27 cellular contexts compared by ENCODE assay signal in genomic region chr16:87044031-87044380, GRCh38.
DNase-seq lines count a peak whose midpoint lies in the region; ATAC-seq and TF ChIP-seq lines count a peak whose summit lies in the region.
"Had no signal": no experiment of that assay in that cellular context is flagged by ENCODE, and none has a peak within 500 bp of the region (broad histone marks: within the 10 kb centered on the region; RNA-seq: fewer than 3 reads in every experiment).

No MANE protein-coding gene starts in this region.

- ATAC-seq in stimulated activated naive CD8-positive, alpha-beta T cell treated with anti-CD3 and anti-CD28 coated beads, Interleukin-15, amount 100 ng/mL, for 72 hours: no peak
- ATAC-seq in stimulated activated naive CD8-positive, alpha-beta T cell treated with anti-CD3 and anti-CD28 coated beads, Interleukin-15, Interleukin-2, amounts not matched to agents 100 U/mL and 50 U/mL, for 24 hours: no peak
- no peak for ATAC-seq in natural killer cell treated with Interleukin-12 subunit alpha and Interleukin-12 subunit beta and Interleukin-15 and Interleukin-18, amount 100 ng/mL, for 72 hours
- no peak for ATAC-seq in GM18909 (IDR thresholded peaks at IDR 0.05; ENCODE audit: poor library complexity, unreplicated experiment)
- ATAC-seq: activated CD8-positive, alpha-beta memory T cell treated with anti-CD3 and anti-CD28 coated beads, Interleukin-2, amount 10 ng/mL, durations not matched to agents 7 days and 5 days; activated naive CD4-positive, alpha-beta T cell treated with anti-CD3 and anti-CD28 coated beads, Interleukin-2, amount 50 U/mL, for 72 hours; effector memory CD8-positive, alpha-beta T cell; naive thymus-derived CD8-positive, alpha-beta T cell had no signal

- H3K27me3 Mint-ChIP-seq in stimulated activated naive CD8-positive, alpha-beta T cell treated with anti-CD3 and anti-CD28 coated beads, Interleukin-15, amount 100 ng/mL, for 72 hours: peaks cover 19% of the 10 kb centered on the region
- H3K27me3 Mint-ChIP-seq in brain: peaks cover 4% of the 10 kb centered on the region
- peaks cover 3 to 5% of the 10 kb centered on the region in 2 donors for H3K27me3 Mint-ChIP-seq in natural killer cell treated with Interleukin-12 subunit alpha and Interleukin-12 subunit beta and Interleukin-15 and Interleukin-18, amount 100 ng/mL, for 72 hours

- TF ChIP-seq EP300 in neural cell (conservative IDR thresholded peaks at IDR 0.05; ENCODE audit: poor library complexity, severe bottlenecking): no peak

- no peaks in the 10 kb centered on the region for H3K9me2 ChIP-seq in neural cell (ENCODE audit: insufficient read depth, low read length)

- TF ChIP-seq CTCF in brain (conservative IDR thresholded peaks at IDR 0.05): no peak
- no peak for TF ChIP-seq CTCF in neural cell (IDR thresholded peaks at IDR 0.05; ENCODE audit: poor library complexity, severe bottlenecking)
- TF ChIP-seq CTCF in dorsolateral prefrontal cortex (IDR thresholded peaks at IDR 0.05 in 54 of 56, conservative IDR thresholded peaks at IDR 0.05 in 2 of 56; ENCODE audit: low read depth in 1 of 56, partially characterized antibody in 56 of 56): no peak

- H3K4me1 Mint-ChIP-seq in stimulated activated naive CD8-positive, alpha-beta T cell treated with anti-CD3 and anti-CD28 coated beads, Interleukin-15, amount 100 ng/mL, for 72 hours: peaks cover 4% of the 10 kb centered on the region
- H3K4me1 Mint-ChIP-seq in brain: peaks cover 37% of the 10 kb centered on the region
- H3K4me1 Mint-ChIP-seq in natural killer cell treated with Interleukin-12 subunit alpha and Interleukin-12 subunit beta and Interleukin-15 and Interleukin-18, amount 100 ng/mL, for 72 hours (ENCODE audit: low read depth in 2 of 2): no peaks in the 10 kb centered on the region
- H3K4me1 Mint-ChIP-seq: activated CD8-positive, alpha-beta memory T cell treated with anti-CD3 and anti-CD28 coated beads, Interleukin-2, amount 10 ng/mL, durations not matched to agents 7 days and 5 days; immature natural killer cell had no signal

- no peak overlapping the region for H3K4me2 ChIP-seq in neural cell (ENCODE audit: low read length)

- H4K20me1 ChIP-seq in neural cell (ENCODE audit: insufficient read depth): no peaks in the 10 kb centered on the region

- H3K36me3 ChIP-seq in neural cell (ENCODE audit: insufficient read depth, low read length): no peaks in the 10 kb centered on the region
- H3K36me3 ChIP-seq: BE2C, esophagus squamous epithelium, MG63, prostate gland, upper lobe of right lung, WERI-Rb-1 had no signal

- H3K27ac ChIP-seq in neural cell (ENCODE audit: low read length) (no peak overlapping the region), dorsolateral prefrontal cortex (peak overlapping the region in 1 of 59 donors; percentile 61)
- H3K27ac ChIP-seq: esophagus squamous epithelium, prostate gland, upper lobe of right lung, WERI-Rb-1 had no signal

- TF ChIP-seq RAD21 in neural cell (conservative IDR thresholded peaks at IDR 0.05): no peak

- H3K9me3 ChIP-seq in neural cell (ENCODE audit: low read length): no peaks in the 10 kb centered on the region
- H3K9me3 ChIP-seq: BE2C, Caco-2, esophagus squamous epithelium, MG63, prostate gland, upper lobe of right lung had no signal

- DNase-seq in stimulated activated naive CD8-positive, alpha-beta T cell treated with anti-CD3 and anti-CD28 coated beads, Interleukin-15, amount 100 ng/mL, for 72 hours: no peak
- no peak for DNase-seq in stimulated activated naive CD8-positive, alpha-beta T cell treated with anti-CD3 and anti-CD28 coated beads, Interleukin-15, Interleukin-2, amounts not matched to agents 100 U/mL and 50 U/mL, for 24 hours
- DNase-seq in SW 1271 (lab: John Stamatoyannopoulos, UW) (no peak), dorsolateral prefrontal cortex (no peak)
- no peak for DNase-seq in natural killer cell treated with Interleukin-12 subunit alpha and Interleukin-12 subunit beta and Interleukin-15 and Interleukin-18, amount 100 ng/mL, for 72 hours (ENCODE audit: low spot score)
- DNase-seq: activated CD4-positive, alpha-beta T cell treated with anti-CD3 and anti-CD28 coated beads, Interleukin-2, amount 50 U/mL, for 1 hour; activated CD8-positive, alpha-beta memory T cell treated with anti-CD3 and anti-CD28 coated beads, Interleukin-2, amount 10 ng/mL, durations not matched to agents 7 days and 5 days; BE2C; effector memory CD8-positive, alpha-beta T cell; esophagus squamous epithelium; HFFc6; hippocampal formation; immature natural killer cell; MG63; midbrain; NCI-H2081 treated with DMSO at 0.1 percent for 48 hours; NCI-H345; stimulated activated CD8-positive, alpha-beta memory T cell treated with anti-CD3 and anti-CD28 coated beads, Interleukin-4, amount 100 ng/mL, for 48 hours; upper lobe of right lung; WERI-Rb-1 had no signal

- H3K9me3 Mint-ChIP-seq in stimulated activated naive CD8-positive, alpha-beta T cell treated with anti-CD3 and anti-CD28 coated beads, Interleukin-15, amount 100 ng/mL, for 72 hours: no peaks in the 10 kb centered on the region
- H3K9me3 Mint-ChIP-seq in brain: peaks cover 0 to 3% (median 0%) of the 10 kb centered on the region in 5 experiments
- H3K9me3 Mint-ChIP-seq in natural killer cell treated with Interleukin-12 subunit alpha and Interleukin-12 subunit beta and Interleukin-15 and Interleukin-18, amount 100 ng/mL, for 72 hours: no peaks in the 10 kb centered on the region
- H3K9me3 Mint-ChIP-seq: activated naive CD4-positive, alpha-beta T cell treated with anti-CD3 and anti-CD28 coated beads, Interleukin-2, amount 50 U/mL, for 72 hours; effector memory CD8-positive, alpha-beta T cell; HFFc6; immature natural killer cell; naive thymus-derived CD8-positive, alpha-beta T cell had no signal

- H3K4me3 Mint-ChIP-seq in stimulated activated naive CD8-positive, alpha-beta T cell treated with anti-CD3 and anti-CD28 coated beads, Interleukin-15, amount 100 ng/mL, for 72 hours: no peak overlapping the region
- no peak overlapping the region for H3K4me3 Mint-ChIP-seq in brain
- no peak overlapping the region for H3K4me3 Mint-ChIP-seq in natural killer cell treated with Interleukin-12 subunit alpha and Interleukin-12 subunit beta and Interleukin-15 and Interleukin-18, amount 100 ng/mL, for 72 hours
- H3K4me3 Mint-ChIP-seq: activated CD8-positive, alpha-beta memory T cell treated with anti-CD3 and anti-CD28 coated beads, Interleukin-2, amount 10 ng/mL, durations not matched to agents 7 days and 5 days; effector memory CD8-positive, alpha-beta T cell; HFFc6; immature natural killer cell; naive thymus-derived CD8-positive, alpha-beta T cell had no signal

- peak overlapping the region; percentile 31 to 60 for H3K27ac Mint-ChIP-seq in stimulated activated naive CD8-positive, alpha-beta T cell treated with anti-CD3 and anti-CD28 coated beads, Interleukin-15, amount 100 ng/mL, for 72 hours
- H3K27ac Mint-ChIP-seq in brain: peak overlapping the region in 3 of 5 experiments; percentile 68 to 84 (median 81)
- no peak overlapping the region for H3K27ac Mint-ChIP-seq in natural killer cell treated with Interleukin-12 subunit alpha and Interleukin-12 subunit beta and Interleukin-15 and Interleukin-18, amount 100 ng/mL, for 72 hours
- H3K27ac Mint-ChIP-seq: activated CD8-positive, alpha-beta memory T cell treated with anti-CD3 and anti-CD28 coated beads, Interleukin-2, amount 10 ng/mL, durations not matched to agents 7 days and 5 days; effector memory CD8-positive, alpha-beta T cell; HFFc6; immature natural killer cell; naive thymus-derived CD8-positive, alpha-beta T cell had no signal

- intact Hi-C loops in dorsolateral prefrontal cortex (cut with DNase I): no loop called here

- no peaks in the 10 kb centered on the region for H3K79me2 ChIP-seq in neural cell (replicated peaks; ENCODE audit: insufficient read depth, low read length)

- H2AFZ ChIP-seq in neural cell (ENCODE audit: low read depth, low read length): peak overlapping the region; percentile 33

- H3F3A ChIP-seq in neural cell (ENCODE audit: insufficient read depth, low read length, poor library complexity, severe bottlenecking): no peaks in the 10 kb centered on the region

- no peaks in the 10 kb centered on the region for H3K27me3 ChIP-seq in neural cell (ENCODE audit: insufficient read depth, low read depth, low read length)
- peaks cover 0 to 49% (median 0%) of the 10 kb centered on the region in 45 donors for H3K27me3 ChIP-seq in dorsolateral prefrontal cortex
- H3K27me3 ChIP-seq: BE2C, MG63 had no signal

- H3K4me3 ChIP-seq in neural cell (ENCODE audit: low read length) (no peak overlapping the region), dorsolateral prefrontal cortex (no peak overlapping the region)
- H3K4me3 ChIP-seq: esophagus squamous epithelium, MG63, prostate gland, upper lobe of right lung had no signal

- H3K9ac ChIP-seq in neural cell (ENCODE audit: low read length): no peak overlapping the region

- no peaks in the 10 kb centered on the region for H3K36me3 Mint-ChIP-seq in brain
- no peaks in the 10 kb centered on the region for H3K36me3 Mint-ChIP-seq in natural killer cell treated with Interleukin-12 subunit alpha and Interleukin-12 subunit beta and Interleukin-15 and Interleukin-18, amount 100 ng/mL, for 72 hours
- H3K36me3 Mint-ChIP-seq: activated CD8-positive, alpha-beta memory T cell treated with anti-CD3 and anti-CD28 coated beads, Interleukin-2, amount 10 ng/mL, durations not matched to agents 7 days and 5 days; activated naive CD4-positive, alpha-beta T cell treated with anti-CD3 and anti-CD28 coated beads, Interleukin-2, amount 50 U/mL, for 72 hours; immature natural killer cell; naive thymus-derived CD8-positive, alpha-beta T cell had no signal

TF ChIP-seq in neural cell, 6 proteins besides CTCF, POLR2A, EP300 and RAD21 (continues in another document):
- no peak for TF ChIP-seq EZH2 (IDR thresholded peaks at IDR 0.05; ENCODE audit: borderline replicate concordance, insufficient read depth, low read length, poor library complexity, severe bottlenecking)
- TF ChIP-seq POLR2AphosphoS5 (IDR thresholded peaks at IDR 0.05): no peak

Comparison
In these comparisons a context has a peak if more than half of its experiments do, and no peak if none do; other contexts are left out.
1. H3K27ac Mint-ChIP-seq: peak in stimulated activated naive CD8-positive, alpha-beta T cell treated with anti-CD3 and anti-CD28 coated beads, Interleukin-15, amount 100 ng/mL, for 72 hours (2 of 2) and brain (3 of 5); none in natural killer cell treated with Interleukin-12 subunit alpha and Interleukin-12 subunit beta and Interleukin-15 and Interleukin-18, amount 100 ng/mL, for 72 hours (0 of 2).